In the genomic region with DNA sequence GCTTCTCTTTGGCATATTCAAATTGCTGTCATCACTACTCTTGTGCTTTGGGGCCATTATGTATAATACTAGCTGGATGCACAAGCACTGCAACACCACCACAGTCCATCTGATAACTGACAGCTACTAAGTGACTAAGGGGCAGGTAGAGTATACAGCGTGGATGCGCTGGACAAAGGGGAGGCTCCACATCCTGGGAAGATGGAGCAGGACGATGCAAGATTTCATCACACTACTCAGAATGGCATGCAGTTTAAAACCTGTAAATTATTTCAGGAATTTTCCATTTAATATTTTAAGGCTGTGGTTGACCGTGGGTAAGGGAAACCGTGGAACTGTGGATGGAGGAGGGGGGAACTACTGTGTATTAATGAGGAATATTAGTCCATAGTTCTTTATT, we compare ENCODE assay signal across 13 cellular contexts. TPM values are rescaled to one million over a fixed set of nuclear protein-coding genes. Genes with fewer than 3 reads are reported as not detected.
DNase-seq lines count a peak whose midpoint lies in the region; ATAC-seq and TF ChIP-seq lines count a peak whose summit lies in the region.
"Had no signal": no experiment of that assay in that cellular context is flagged by ENCODE, and none has a peak within 500 bp of the region (broad histone marks: within the 10 kb centered on the region; RNA-seq: fewer than 3 reads in every experiment).

No MANE protein-coding gene starts in this region.

- no peaks in the 10 kb centered on the region for H3F3A ChIP-seq in GM23338 (replicated peaks; ENCODE audit: low read depth)

- H3K9me2 ChIP-seq in GM23338 (ENCODE audit: insufficient read depth): 0 out of 2 replicates have a peak, but pooled peaks cover 4% of the 10 kb centered on the region

- H3K27me3 ChIP-seq in GM23338 (ENCODE audit: insufficient read depth) (no peaks in the 10 kb centered on the region), spleen (replicated peaks in 1 of 7) (no peaks in the 10 kb centered on the region)
- H3K27me3 ChIP-seq: adrenal gland had no signal

- intact Hi-C loops in spleen (cut with DNase I; ENCODE audit: low total_unique reads): no loop called here

- TF ChIP-seq CTCF in GM23338 (conservative IDR thresholded peaks at IDR 0.05; ENCODE audit: low read depth in 2 of 2) (no peak), spleen (IDR thresholded peaks at IDR 0.05 in 8 of 11, conservative IDR thresholded peaks at IDR 0.05 in 3 of 11) (no peak)

- H3K27ac ChIP-seq in GM23338 (ENCODE audit: low read depth) (peak overlapping the region; percentile 65; the same call in 1 of the 2 replicates), SK-N-MC (peak overlapping the region; percentile 82), spleen (no peak overlapping the region)
- H3K27ac ChIP-seq: adrenal gland, skin epidermis had no signal

- H3K9me3 Mint-ChIP-seq in GM23338: no peaks in the 10 kb centered on the region

- peaks cover 4% of the 10 kb centered on the region for H3K27me3 Mint-ChIP-seq in GM23338 (ENCODE audit: insufficient read depth, low read depth, poor library complexity)
- H3K27me3 Mint-ChIP-seq: naive thymus-derived CD4-positive, alpha-beta T cell had no signal

- peaks cover 9% of the 10 kb centered on the region for H3K36me3 Mint-ChIP-seq in GM23338 (ENCODE audit: low read depth)

- no peak for TF ChIP-seq POLR2A in spleen (IDR thresholded peaks at IDR 0.05)

- DNase-seq in GM23338 (ENCODE audit: low spot score) (no peak), SK-N-MC (ENCODE audit: low read depth, low spot score) (no peak), glomerular visceral epithelial cell (ENCODE audit: extremely low spot score) (peak; percentile 79), spleen (peak; percentile 8), NCI-H187 (lab: John Stamatoyannopoulos, UW) (no peak), DMS53 treated with DMSO at 0.1 percent for 48 hours (lab: John Stamatoyannopoulos, UW; ENCODE audit: unreplicated experiment) (no peak)
- DNase-seq in activated CD8-positive, alpha-beta memory T cell treated with anti-CD3 and anti-CD28 coated beads, Interleukin-2, amount 50 U/mL, for 48 hours: no peak
- DNase-seq: DND-41; naive thymus-derived CD4-positive, alpha-beta T cell; NCI-H1436; NK-92 treated with Interleukin-12 subunit alpha and Interleukin-12 subunit beta, amount 100 ng/mL, for 24 hours had no signal

- H3K36me3 ChIP-seq in GM23338 (ENCODE audit: insufficient read depth): no peaks in the 10 kb centered on the region
- H3K36me3 ChIP-seq in SK-N-MC (ENCODE audit: insufficient read depth, low read length): peaks cover 4% of the 10 kb centered on the region
- H3K36me3 ChIP-seq in spleen: peaks cover 0 to 15% (median 0%) of the 10 kb centered on the region in 6 donors
- H3K36me3 ChIP-seq: adrenal gland had no signal

- H3K4me2 ChIP-seq in GM23338: no peak overlapping the region

- ATAC-seq in GM23338: no peak
- ATAC-seq: naive thymus-derived CD4-positive, alpha-beta T cell had no signal

- peak overlapping the region; percentile 95 for H3K27ac Mint-ChIP-seq in GM23338

- no peak overlapping the region for H3K9ac ChIP-seq in SK-N-MC (ENCODE audit: insufficient read length)

- no peak overlapping the region for H3K4me3 Mint-ChIP-seq in GM23338
- H3K4me3 Mint-ChIP-seq: naive thymus-derived CD4-positive, alpha-beta T cell had no signal

- H3K4me1 ChIP-seq in GM23338 (ENCODE audit: insufficient read depth): 0 out of 2 replicates have a peak, but pooled peaks cover 7% of the 10 kb centered on the region
- peaks cover 19 to 81% (median 66%) of the 10 kb centered on the region in 6 donors for H3K4me1 ChIP-seq in spleen

- H3K4me3 ChIP-seq in GM23338 (no peak overlapping the region), SK-N-MC (no peak overlapping the region; the same call in 1 of the 2 replicates), spleen (no peak overlapping the region)
- H3K4me3 ChIP-seq: adrenal gland, skin epidermis had no signal

- peaks cover 97% of the 10 kb centered on the region for H3K79me2 ChIP-seq in GM23338 (replicated peaks; ENCODE audit: insufficient read depth)

- peaks cover 10% of the 10 kb centered on the region; the same call in 1 of the 2 replicates for H4K20me1 ChIP-seq in GM23338 (replicated peaks; ENCODE audit: insufficient read depth)

- 81 to 87% (median 85%) methylated on average over 5 of the region's 5 CpGs for WGBS in spleen, 5 donors

- H3K9me3 ChIP-seq in SK-N-MC (ENCODE audit: low read depth, low read length): peaks cover 6% of the 10 kb centered on the region; the same call in 1 of the 2 replicates
- H3K9me3 ChIP-seq in spleen: peaks cover 0 to 10% (median 7%) of the 10 kb centered on the region in 8 donors
- H3K9me3 ChIP-seq: adrenal gland had no signal

- H3K4me1 Mint-ChIP-seq in GM23338: peaks cover 8% of the 10 kb centered on the region

- H2AFZ ChIP-seq in GM23338: no peak overlapping the region

TF ChIP-seq in GM23338, 12 proteins besides CTCF, POLR2A, EP300 and RAD21:
- TF ChIP-seq ZNF114 (CRISPR knock-in tag; IDR thresholded peaks at IDR 0.05): no peak

RNA-seq across cellular contexts. Expression of a gene that starts 25.0 kb away (rescaled TPM):
- total RNA-seq in GM23338 (2014; rRNA removed; shearing (Covaris generic)): 84.6 and 113 TPM in 2 replicates
- polyA plus RNA-seq in GM23338 (2016; fragmentation: Nextera tagmentation; extraction: Ambion mirVana) (36.5 and 39.3 TPM in 2 replicates), spleen (100 to 1,000 TPM in 1 of 3 donors, 10 to 100 TPM in 2; 52.3 to 114 (median 83.0) TPM)
- total RNA-seq in spleen: 100 to 1,000 TPM; 120 to 309 (median 197) TPM

Comparison
In these comparisons a context has a peak if more than half of its experiments do, and no peak if none do; other contexts are left out.
1. DNase-seq: peak in glomerular visceral epithelial cell (single experiment) and spleen (single experiment); none in GM23338 (single experiment), SK-N-MC (single experiment), NCI-H187 (0 of 2), DMS53 treated with DMSO at 0.1 percent for 48 hours (single experiment) and activated CD8-positive, alpha-beta memory T cell treated with anti-CD3 and anti-CD28 coated beads, Interleukin-2, amount 50 U/mL, for 48 hours (single experiment).
2. H3K27ac ChIP-seq: peak in GM23338 (single experiment) and SK-N-MC (single experiment); none in spleen (0 of 8).